In the genomic region with DNA sequence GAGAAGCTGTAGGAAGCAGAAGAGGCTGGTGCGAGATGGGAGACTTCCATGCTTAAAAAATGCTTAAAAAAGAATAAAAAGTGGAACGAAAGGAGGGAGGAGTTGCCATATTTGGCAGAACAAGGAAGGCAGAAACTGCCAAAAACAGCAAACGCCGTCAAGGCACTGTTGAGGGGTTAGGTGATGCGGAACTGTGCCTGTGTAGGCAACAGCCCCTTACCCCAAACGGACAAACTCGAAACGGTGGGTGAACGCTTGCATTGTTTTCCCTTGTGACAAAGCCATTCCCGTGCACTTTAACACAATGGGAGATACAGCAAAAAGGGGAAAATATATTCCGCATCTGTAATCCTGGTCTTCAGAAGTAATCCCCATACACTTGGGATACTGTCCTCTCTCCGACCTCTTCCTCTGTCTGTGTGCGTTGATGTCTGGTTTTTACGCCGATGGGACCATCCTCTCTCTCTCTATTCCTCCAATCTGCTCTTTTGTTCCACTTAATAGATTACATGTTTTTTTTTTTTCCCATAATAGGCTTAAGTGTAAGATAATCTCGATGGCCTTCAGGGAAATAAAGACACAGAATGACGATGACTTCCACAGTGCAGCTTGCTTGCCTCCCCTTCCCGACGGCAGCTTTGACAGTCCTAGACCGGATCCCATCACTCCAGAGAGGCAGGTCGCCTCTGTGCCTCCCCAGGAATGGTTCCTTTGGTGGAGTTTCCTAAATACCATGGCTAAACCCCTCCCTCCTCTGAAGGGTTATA, we compare ENCODE assay signal across 15 cellular contexts.
DNase-seq lines count a peak whose midpoint lies in the region; ATAC-seq and TF ChIP-seq lines count a peak whose summit lies in the region.
"Had no signal": no experiment of that assay in that cellular context is flagged by ENCODE, and none has a peak within 500 bp of the region (broad histone marks: within the 10 kb centered on the region; RNA-seq: fewer than 3 reads in every experiment).

No MANE protein-coding gene starts in this region.

- TF ChIP-seq CTCF in Caco-2 (IDR thresholded peaks at IDR 0.05; ENCODE audit: insufficient read depth in 1 of 2, low read depth in 1 of 2, low read length in 1 of 2, severe bottlenecking in 1 of 2, unreplicated experiment in 1 of 2) (no peak), HFFc6 (IDR thresholded peaks at IDR 0.05) (no peak), chondrocyte (IDR thresholded peaks at IDR 0.05) (no peak), nephron progenitor cell (IDR thresholded peaks at IDR 0.05) (no peak)

- BruUV-seq in Caco-2 (replicated peaks; lab: Mats Ljungman, UMichigan) = no TSS peak

- H3K9me3 ChIP-seq in Caco-2 = no peaks in the 10 kb centered on the region
- H3K9me3 ChIP-seq: MG63 had no signal

- intact Hi-C loops in Caco-2 (cut with micrococcal nuclease; ENCODE audit: unreplicated experiment) = no loop called here

- peak overlapping the region; percentile 46 for H3K27ac Mint-ChIP-seq in Caco-2 (ENCODE audit: unreplicated experiment)
- peak overlapping the region; percentile 13; the same call in 1 of the 2 replicates for H3K27ac Mint-ChIP-seq in HFFc6
- H3K27ac Mint-ChIP-seq in chondrocyte (ENCODE audit: unreplicated experiment) = peak overlapping the region; percentile 57
- H3K27ac Mint-ChIP-seq in nephron progenitor cell = peak overlapping the region; percentile 97

- DNase-seq in Caco-2 = no peak
- no peak for DNase-seq in HFFc6
- no peak for DNase-seq in chondrocyte (ENCODE audit: low spot score)
- DNase-seq in nephron progenitor cell = no peak
- DNase-seq in AML-193 (lab: John Stamatoyannopoulos, UW) = no peak
- DNase-seq in DMS 273 (lab: John Stamatoyannopoulos, UW; ENCODE audit: unreplicated experiment) = no peak
- no peak for DNase-seq in AG08395 (ENCODE audit: low spot score)
- DNase-seq: C1 segment of cervical spinal cord, GM23248, MG63, NCI-H1092 treated with DMSO at 0.1 percent for 48 hours, NCI-H1694, NCI-H748 treated with DMSO at 0.1 percent for 48 hours, SIG-M5 had no signal

- H3K36me3 Mint-ChIP-seq in Caco-2 (ENCODE audit: insufficient read depth, unreplicated experiment) (peaks cover 42% of the 10 kb centered on the region), HFFc6 (ENCODE audit: low read depth) (peaks cover 20% of the 10 kb centered on the region), chondrocyte (ENCODE audit: low read depth) (peaks cover 8% of the 10 kb centered on the region), nephron progenitor cell (ENCODE audit: low read depth) (peaks cover 43% of the 10 kb centered on the region)

- H3K27me3 Mint-ChIP-seq in Caco-2 (ENCODE audit: insufficient read depth, unreplicated experiment) = no peaks in the 10 kb centered on the region
- H3K27me3 Mint-ChIP-seq in HFFc6 (ENCODE audit: insufficient read depth) = peaks cover 3% of the 10 kb centered on the region
- H3K27me3 Mint-ChIP-seq in chondrocyte (ENCODE audit: low read depth) = no peaks in the 10 kb centered on the region
- peaks cover 3% of the 10 kb centered on the region for H3K27me3 Mint-ChIP-seq in nephron progenitor cell (ENCODE audit: low read depth, poor library complexity)

- CTCF ChIA-PET in Caco-2 (lab: Charles Lee) = no interaction called here

- H3K4me3 Mint-ChIP-seq in Caco-2 (ENCODE audit: unreplicated experiment) (no peak overlapping the region), HFFc6 (no peak overlapping the region), chondrocyte (ENCODE audit: unreplicated experiment) (no peak overlapping the region), nephron progenitor cell (peak overlapping the region; percentile 12)

- H3K36me3 ChIP-seq in Caco-2 (ENCODE audit: control insufficient read depth, insufficient read depth, low read length) = peaks cover 1% of the 10 kb centered on the region; the same call in 1 of the 2 replicates

- no peak overlapping the region for H3K4me3 ChIP-seq in Caco-2 (ENCODE audit: low read depth, low read length)
- H3K4me3 ChIP-seq: GM23248, MG63 had no signal

- H3K9me3 Mint-ChIP-seq in Caco-2 (ENCODE audit: unreplicated experiment) (no peaks in the 10 kb centered on the region), HFFc6 (no peaks in the 10 kb centered on the region), chondrocyte (ENCODE audit: low read depth) (peaks cover 2% of the 10 kb centered on the region), nephron progenitor cell (peaks cover 9% of the 10 kb centered on the region)

- no peaks in the 10 kb centered on the region for H3K27me3 ChIP-seq in Caco-2 (replicated peaks; ENCODE audit: control insufficient read depth, insufficient read depth, low read length)
- H3K27me3 ChIP-seq: MG63 had no signal

- ATAC-seq in HG02623 (IDR thresholded peaks at IDR 0.05; ENCODE audit: unreplicated experiment) = no peak

- POLR2A ChIA-PET in Caco-2 (lab: Charles Lee) = no interaction called here

- peaks cover 33% of the 10 kb centered on the region for H3K4me1 ChIP-seq in Caco-2

- peaks cover 46% of the 10 kb centered on the region for H3K4me1 Mint-ChIP-seq in Caco-2 (ENCODE audit: low read depth, unreplicated experiment)
- peaks cover 30% of the 10 kb centered on the region for H3K4me1 Mint-ChIP-seq in HFFc6 (ENCODE audit: low read depth)
- H3K4me1 Mint-ChIP-seq in chondrocyte (ENCODE audit: low read depth) = peaks cover 64% of the 10 kb centered on the region
- peaks cover 78% of the 10 kb centered on the region for H3K4me1 Mint-ChIP-seq in nephron progenitor cell

Comparison
In these comparisons a context has a peak if more than half of its experiments do, and no peak if none do; other contexts are left out.
1. H3K27ac Mint-ChIP-seq: peak in every context shown above with its lines; median percentile 97 in nephron progenitor cell; 57 in chondrocyte; 46 in Caco-2; 13 in HFFc6.